ENCODE assay signal across 9 cellular contexts in genomic region chr3:111737712-111738097, GRCh38.
DNase-seq lines count a peak whose midpoint lies in the region; ATAC-seq and TF ChIP-seq lines count a peak whose summit lies in the region.
"Had no signal": no experiment of that assay in that cellular context is flagged by ENCODE, and none has a peak within 500 bp of the region (broad histone marks: within the 10 kb centered on the region; RNA-seq: fewer than 3 reads in every experiment).

No MANE protein-coding gene starts in this region.

- CTCF ChIA-PET in HEK293 (lab: Yijun Ruan, JAX), result interaction anchor here (0.6 to 1.0 kb wide), 4 partner anchors 24 to 136 kb away, joined by 3 to 5 read pairs (median 4); no protein-coding TSS in a partner anchor

- H3K4me3 ChIP-seq in AG10803 (ENCODE audit: low read length) (no peak overlapping the region), HEK293 (ENCODE audit: low read depth, low read length) (no peak overlapping the region), lower lobe of right lung (no peak overlapping the region)

- TF ChIP-seq CTCF in AG10803 (conservative IDR thresholded peaks at IDR 0.05; ENCODE audit: low read length) (no peak), HEK293 (tag by site-specific recombination; IDR thresholded peaks at IDR 0.05) (no peak), lower lobe of right lung (IDR thresholded peaks at IDR 0.05) (no peak)

- ATAC-seq in SK-N-SH treated with all-trans-retinoic acid at 6 μM for 48 hours, result peak; percentile 80
- ATAC-seq in lower lobe of right lung, result peak; percentile 68 to 78
- ATAC-seq in T-helper 17 cell, result no peak

- H3K9me3 ChIP-seq in HEK293 (ENCODE audit: control insufficient read depth, insufficient read depth, low read depth, low read length), result no peaks in the 10 kb centered on the region
- no peaks in the 10 kb centered on the region for H3K9me3 ChIP-seq in lower lobe of right lung
- no peaks in the 10 kb centered on the region for H3K9me3 ChIP-seq in T-helper 17 cell (ENCODE audit: control insufficient read depth, low read length, poor library complexity, severe bottlenecking)

- peak; percentile 94 for DNase-seq in AG10803 (ENCODE audit: low read depth)
- no peak for DNase-seq in lower lobe of right lung
- no peak for DNase-seq in germinal center (ENCODE audit: low spot score)
- no peak for DNase-seq in T-helper 17 cell
- DNase-seq in SKM-1 treated with dmso at 0.1 percent for 144 hours (lab: John Stamatoyannopoulos, UW; ENCODE audit: unreplicated experiment), result no peak
- no peak for DNase-seq in G401 (ENCODE audit: low spot score)

- H3K36me3 ChIP-seq in HEK293 (ENCODE audit: control insufficient read depth in 2 of 2, insufficient read depth in 1 of 2, low read length in 2 of 2) (no peaks in the 10 kb centered on the region), lower lobe of right lung (no peaks in the 10 kb centered on the region)

- in situ Hi-C loops in G401 (cut with HindIII; ENCODE audit: low sequenced_read_pairs), result no loop called here

- no peaks in the 10 kb centered on the region for H3K27me3 ChIP-seq in lower lobe of right lung (ENCODE audit: low read depth)

- POLR2A ChIA-PET in HEK293 (lab: Yijun Ruan, JAX), result interaction anchor here (2.9 kb wide), 1 partner anchor 123 kb away, joined by 11 read pairs; no protein-coding TSS in a partner anchor

- peaks cover 21% of the 10 kb centered on the region for H3K4me1 ChIP-seq in HEK293 (ENCODE audit: control insufficient read depth, insufficient read depth, low read length)
- H3K4me1 ChIP-seq in lower lobe of right lung, result no peaks in the 10 kb centered on the region

- H3K27ac ChIP-seq in HEK293 (ENCODE audit: extremely low read depth, low read depth, low read length), result peak overlapping the region; percentile 27; the same call in 1 of the 2 replicates
- H3K27ac ChIP-seq in lower lobe of right lung, result peak overlapping the region; percentile 38

- H3K4me3 Mint-ChIP-seq in T-helper 17 cell, result no peak overlapping the region
- H3K4me3 Mint-ChIP-seq: activated naive CD8-positive, alpha-beta T cell had no signal

- H3K27ac Mint-ChIP-seq in T-helper 17 cell, result no peak overlapping the region
- H3K27ac Mint-ChIP-seq: activated naive CD8-positive, alpha-beta T cell had no signal

- intact Hi-C loops in lower lobe of right lung (cut with DNase I), result no loop called here

- no peaks in the 10 kb centered on the region for H3K36me3 Mint-ChIP-seq in T-helper 17 cell (ENCODE audit: low read depth)

- no peaks in the 10 kb centered on the region for H3K27me3 Mint-ChIP-seq in T-helper 17 cell
- H3K27me3 Mint-ChIP-seq: activated naive CD8-positive, alpha-beta T cell had no signal

- no peaks in the 10 kb centered on the region for H3K4me1 Mint-ChIP-seq in T-helper 17 cell

TF ChIP-seq in HEK293, 187 proteins besides CTCF, POLR2A, EP300 and RAD21 (continues in another document):
- TF ChIP-seq, protein P1, sequence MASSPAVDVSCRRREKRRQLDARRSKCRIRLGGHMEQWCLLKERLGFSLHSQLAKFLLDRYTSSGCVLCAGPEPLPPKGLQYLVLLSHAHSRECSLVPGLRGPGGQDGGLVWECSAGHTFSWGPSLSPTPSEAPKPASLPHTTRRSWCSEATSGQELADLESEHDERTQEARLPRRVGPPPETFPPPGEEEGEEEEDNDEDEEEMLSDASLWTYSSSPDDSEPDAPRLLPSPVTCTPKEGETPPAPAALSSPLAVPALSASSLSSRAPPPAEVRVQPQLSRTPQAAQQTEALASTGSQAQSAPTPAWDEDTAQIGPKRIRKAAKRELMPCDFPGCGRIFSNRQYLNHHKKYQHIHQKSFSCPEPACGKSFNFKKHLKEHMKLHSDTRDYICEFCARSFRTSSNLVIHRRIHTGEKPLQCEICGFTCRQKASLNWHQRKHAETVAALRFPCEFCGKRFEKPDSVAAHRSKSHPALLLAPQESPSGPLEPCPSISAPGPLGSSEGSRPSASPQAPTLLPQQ (tag by site-specific recombination; IDR thresholded peaks at IDR 0.05), result 0 out of 2 replicates have a peak, but pooled peaks have one; percentile 14
- no peak for TF ChIP-seq ZNF426 (tag by site-specific recombination; IDR thresholded peaks at IDR 0.05)
- no peak for TF ChIP-seq FEZF1 (tag by site-specific recombination; IDR thresholded peaks at IDR 0.05)
- TF ChIP-seq GLIS1 (tag by site-specific recombination; IDR thresholded peaks at IDR 0.05), result peak; percentile 55
- no peak for TF ChIP-seq ZNF600 (tag by site-specific recombination; IDR thresholded peaks at IDR 0.05)
- TF ChIP-seq ZNF629 (tag by site-specific recombination; IDR thresholded peaks at IDR 0.05), result peak; percentile 64
- no peak for TF ChIP-seq ZNF548 (tag by site-specific recombination; IDR thresholded peaks at IDR 0.05)
- peak; percentile 45; the same call in 1 of the 2 replicates for TF ChIP-seq ZXDB (tag by site-specific recombination; IDR thresholded peaks at IDR 0.05)
- no peak for TF ChIP-seq ZNF112 (tag by site-specific recombination; IDR thresholded peaks at IDR 0.05)
- no peak for TF ChIP-seq ZNF747 (tag by site-specific recombination; IDR thresholded peaks at IDR 0.05)
- TF ChIP-seq BCL11A (tag by site-specific recombination; IDR thresholded peaks at IDR 0.05; ENCODE audit: low read depth), result no peak
- TF ChIP-seq, protein P2, sequence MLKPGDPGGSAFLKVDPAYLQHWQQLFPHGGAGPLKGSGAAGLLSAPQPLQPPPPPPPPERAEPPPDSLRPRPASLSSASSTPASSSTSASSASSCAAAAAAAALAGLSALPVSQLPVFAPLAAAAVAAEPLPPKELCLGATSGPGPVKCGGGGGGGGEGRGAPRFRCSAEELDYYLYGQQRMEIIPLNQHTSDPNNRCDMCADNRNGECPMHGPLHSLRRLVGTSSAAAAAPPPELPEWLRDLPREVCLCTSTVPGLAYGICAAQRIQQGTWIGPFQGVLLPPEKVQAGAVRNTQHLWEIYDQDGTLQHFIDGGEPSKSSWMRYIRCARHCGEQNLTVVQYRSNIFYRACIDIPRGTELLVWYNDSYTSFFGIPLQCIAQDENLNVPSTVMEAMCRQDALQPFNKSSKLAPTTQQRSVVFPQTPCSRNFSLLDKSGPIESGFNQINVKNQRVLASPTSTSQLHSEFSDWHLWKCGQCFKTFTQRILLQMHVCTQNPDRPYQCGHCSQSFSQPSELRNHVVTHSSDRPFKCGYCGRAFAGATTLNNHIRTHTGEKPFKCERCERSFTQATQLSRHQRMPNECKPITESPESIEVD (tag by site-specific recombination; IDR thresholded peaks at IDR 0.05), result peak; percentile 22; the same call in 1 of the 2 replicates
- TF ChIP-seq KLF16 (tag by site-specific recombination; IDR thresholded peaks at IDR 0.05), result no peak
- TF ChIP-seq ZNF843 (tag by site-specific recombination; IDR thresholded peaks at IDR 0.05), result peak; percentile 30; the same call in 1 of the 2 replicates
- no peak for TF ChIP-seq ZNF626 (tag by site-specific recombination; IDR thresholded peaks at IDR 0.05)
- TF ChIP-seq ZBTB8A (tag by site-specific recombination; IDR thresholded peaks at IDR 0.05), result no peak

TF ChIP-seq in SK-N-SH treated with all-trans-retinoic acid at 6 μM for 48 hours, 23 proteins besides CTCF, POLR2A, EP300 and RAD21 (continues in another document):
- TF ChIP-seq BACH2 (CRISPR knock-in tag; IDR thresholded peaks at IDR 0.05; ENCODE audit: borderline replicate concordance), result no peak
- no peak for TF ChIP-seq POU6F1 (CRISPR knock-in tag; IDR thresholded peaks at IDR 0.05; ENCODE audit: borderline replicate concordance, low read depth)
- no peak for TF ChIP-seq OSR1 (CRISPR knock-in tag; IDR thresholded peaks at IDR 0.05)
- peak; percentile 95 for TF ChIP-seq ISL1 (CRISPR knock-in tag; IDR thresholded peaks at IDR 0.05)
- TF ChIP-seq CSDC2 (CRISPR knock-in tag; IDR thresholded peaks at IDR 0.05), result peak; percentile 12; the same call in 1 of the 2 replicates
- TF ChIP-seq ZNF70 (CRISPR knock-in tag; IDR thresholded peaks at IDR 0.05), result no peak
- TF ChIP-seq ZNF8 (CRISPR knock-in tag; IDR thresholded peaks at IDR 0.05), result no peak
- peak; percentile 8; the same call in 1 of the 2 replicates for TF ChIP-seq ZFP3 (CRISPR knock-in tag; IDR thresholded peaks at IDR 0.05)
- TF ChIP-seq ZC3H10 (CRISPR knock-in tag; IDR thresholded peaks at IDR 0.05), result no peak
- TF ChIP-seq, protein P3, sequence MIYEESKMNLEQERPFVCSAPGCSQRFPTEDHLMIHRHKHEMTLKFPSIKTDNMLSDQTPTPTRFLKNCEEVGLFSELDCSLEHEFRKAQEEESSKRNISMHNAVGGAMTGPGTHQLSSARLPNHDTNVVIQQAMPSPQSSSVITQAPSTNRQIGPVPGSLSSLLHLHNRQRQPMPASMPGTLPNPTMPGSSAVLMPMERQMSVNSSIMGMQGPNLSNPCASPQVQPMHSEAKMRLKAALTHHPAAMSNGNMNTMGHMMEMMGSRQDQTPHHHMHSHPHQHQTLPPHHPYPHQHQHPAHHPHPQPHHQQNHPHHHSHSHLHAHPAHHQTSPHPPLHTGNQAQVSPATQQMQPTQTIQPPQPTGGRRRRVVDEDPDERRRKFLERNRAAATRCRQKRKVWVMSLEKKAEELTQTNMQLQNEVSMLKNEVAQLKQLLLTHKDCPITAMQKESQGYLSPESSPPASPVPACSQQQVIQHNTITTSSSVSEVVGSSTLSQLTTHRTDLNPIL (CRISPR knock-in tag; IDR thresholded peaks at IDR 0.05; ENCODE audit: low read depth), result peak; percentile 88
- TF ChIP-seq ESRRG (CRISPR knock-in tag; IDR thresholded peaks at IDR 0.05), result no peak
